Comparison of ENCODE assay signal across 2 cellular contexts in the genomic region with DNA sequence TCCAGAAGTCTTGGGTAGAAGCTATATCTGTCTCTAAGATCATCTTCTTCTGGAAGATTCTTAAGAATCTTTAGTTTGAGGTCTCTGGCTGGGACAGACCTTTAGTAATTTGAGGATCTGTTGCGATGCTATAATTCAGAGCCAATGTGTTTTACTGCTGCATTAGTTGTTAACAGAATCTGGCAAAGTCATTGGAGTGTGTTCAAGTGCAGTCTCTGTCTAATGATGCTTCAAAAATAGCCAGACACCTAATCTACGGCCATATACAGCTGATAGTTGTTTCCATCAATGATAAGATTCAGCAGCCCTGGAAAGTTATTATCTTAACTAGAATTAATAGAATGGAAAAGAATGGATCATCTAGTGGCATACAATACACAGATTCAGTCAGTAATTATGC.
TF ChIP-seq lines count a peak whose summit lies in the region.

No MANE protein-coding gene starts in this region.

TF ChIP-seq in GM23338, 12 proteins besides CTCF, POLR2A, EP300 and RAD21 (continued from another document):
- no peak for TF ChIP-seq ZNF462 (CRISPR knock-in tag; IDR thresholded peaks at IDR 0.05)
- no peak for TF ChIP-seq REST (IDR thresholded peaks at IDR 0.05; ENCODE audit: unreplicated experiment)
- TF ChIP-seq NANOG (IDR thresholded peaks at IDR 0.05; ENCODE audit: borderline replicate concordance), result no peak
- TF ChIP-seq CREB1 (CRISPR knock-in tag; IDR thresholded peaks at IDR 0.05; ENCODE audit: low read depth), result no peak

TF ChIP-seq in endothelial cell of umbilical vein, 7 proteins besides CTCF, POLR2A, EP300 and RAD21 (continued from another document):
- TF ChIP-seq POLR2AphosphoS5 (IDR thresholded peaks at IDR 0.05; ENCODE audit: insufficient read depth, low read depth, low read length), result no peak
- TF ChIP-seq JUN (IDR thresholded peaks at IDR 0.05; ENCODE audit: borderline replicate concordance, insufficient read depth, insufficient read length, low read depth), result no peak
